Comparison of ENCODE assay signal across 10 cellular contexts in the genomic region with DNA sequence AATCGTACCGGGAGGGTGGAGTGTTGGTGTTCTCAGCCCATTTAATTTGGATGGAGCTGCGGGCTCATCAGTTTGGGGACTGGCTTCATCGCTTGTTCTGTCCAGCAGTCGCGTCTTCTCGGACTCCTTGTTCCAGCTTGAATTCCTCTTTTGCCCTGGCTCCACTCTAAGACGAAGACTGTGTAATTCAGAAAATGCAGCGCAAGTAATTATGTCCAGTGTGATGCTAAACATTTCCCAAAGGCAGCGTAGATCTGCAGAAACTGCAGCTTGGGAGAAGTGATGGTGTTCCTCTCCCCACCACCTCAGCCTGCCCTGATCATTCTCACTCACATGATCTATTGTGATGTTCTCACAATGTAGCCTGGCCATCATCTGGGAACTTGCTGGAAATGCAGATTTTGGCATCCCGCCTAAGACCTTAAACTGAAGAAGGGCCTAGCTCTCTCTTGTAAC. TPM values are rescaled to one million over a fixed set of nuclear protein-coding genes. Genes with fewer than 3 reads are reported as not detected.
A peak's percentile ranks its signal among the peaks of the same experiment; 100 is the strongest.
DNase-seq lines count a peak whose midpoint lies in the region; ATAC-seq and TF ChIP-seq lines count a peak whose summit lies in the region.
"Had no signal": no experiment of that assay in that cellular context is flagged by ENCODE, and none has a peak within 500 bp of the region (broad histone marks: within the 10 kb centered on the region; RNA-seq: fewer than 3 reads in every experiment).

No MANE protein-coding gene starts in this region.

- intact Hi-C loops in left ventricle myocardium inferior (cut with micrococcal nuclease), result no loop called here
- intact Hi-C loops in sciatic nerve (cut with DNase I), result no loop called here

- H3K4me1 ChIP-seq in left ventricle myocardium inferior, result peaks cover 27% of the 10 kb centered on the region

- H3K4me3 ChIP-seq in astrocyte of the spinal cord (ENCODE audit: low read depth, low read length) (no peak overlapping the region), left ventricle myocardium inferior (peak overlapping the region; percentile 44)

- no peaks in the 10 kb centered on the region for H3K27me3 ChIP-seq in left ventricle myocardium inferior (ENCODE audit: low read depth)

- TF ChIP-seq CTCF in astrocyte of the spinal cord (IDR thresholded peaks at IDR 0.05; ENCODE audit: low read depth, low read length) (no peak), left ventricle myocardium inferior (IDR thresholded peaks at IDR 0.05; ENCODE audit: borderline replicate concordance) (no peak)

- in situ Hi-C loops in astrocyte of the spinal cord (cut with HindIII; ENCODE audit: low sequenced_read_pairs), result no loop called here

- H3K27ac ChIP-seq in left ventricle myocardium inferior (replicated peaks), result peak overlapping the region; percentile 98

- no peaks in the 10 kb centered on the region for H3K36me3 ChIP-seq in left ventricle myocardium inferior

- no peaks in the 10 kb centered on the region for H3K9me3 ChIP-seq in left ventricle myocardium inferior (replicated peaks)

- DNase-seq in EL (peak; percentile 47), astrocyte of the spinal cord (ENCODE audit: low read depth, low spot score) (peak; percentile 30), left ventricle myocardium inferior (no peak), sciatic nerve (ENCODE audit: low spot score) (no peak), Kasumi-1 (lab: John Stamatoyannopoulos, UW) (no peak), ureter (ENCODE audit: low spot score) (no peak), islet precursor cell (no peak)
- DNase-seq in stimulated activated CD4-positive, alpha-beta T cell treated with anti-CD3 and anti-CD28 coated beads, Interleukin-2, amount 100 ng/mL, for 24 hours, result no peak

- peak; percentile 80 for ATAC-seq in sciatic nerve
- ATAC-seq: Panc1 had no signal

RNA-seq across cellular contexts. Expression of gene SLC25A18, which starts 0.7 kb away (rescaled TPM):
- 2.7 TPM for total RNA-seq in left ventricle myocardium inferior
- 0.53 TPM for total RNA-seq in sciatic nerve
- total RNA-seq in ureter, result 0.78 TPM
- total RNA-seq: glomerular endothelial cell had no signal

Comparison
In these comparisons a context has a peak if more than half of its experiments do, and no peak if none do; other contexts are left out.
1. DNase-seq: peak in EL (single experiment) and astrocyte of the spinal cord (single experiment); none in left ventricle myocardium inferior (single experiment), sciatic nerve (single experiment), Kasumi-1 (0 of 2), stimulated activated CD4-positive, alpha-beta T cell treated with anti-CD3 and anti-CD28 coated beads, Interleukin-2, amount 100 ng/mL, for 24 hours (0 of 2), ureter (single experiment) and islet precursor cell (single experiment).